Comparison of ENCODE assay signal across 1 cellular context in genomic region chr2:128309341-128310093, GRCh38.
A peak's percentile ranks its signal among the peaks of the same experiment; 100 is the strongest.
TF ChIP-seq lines count a peak whose summit lies in the region.

No MANE protein-coding gene starts in this region.

TF ChIP-seq in HepG2, 621 proteins besides CTCF, POLR2A, EP300 and RAD21 (continued from another document and continues in another):
- TF ChIP-seq, protein P1, sequence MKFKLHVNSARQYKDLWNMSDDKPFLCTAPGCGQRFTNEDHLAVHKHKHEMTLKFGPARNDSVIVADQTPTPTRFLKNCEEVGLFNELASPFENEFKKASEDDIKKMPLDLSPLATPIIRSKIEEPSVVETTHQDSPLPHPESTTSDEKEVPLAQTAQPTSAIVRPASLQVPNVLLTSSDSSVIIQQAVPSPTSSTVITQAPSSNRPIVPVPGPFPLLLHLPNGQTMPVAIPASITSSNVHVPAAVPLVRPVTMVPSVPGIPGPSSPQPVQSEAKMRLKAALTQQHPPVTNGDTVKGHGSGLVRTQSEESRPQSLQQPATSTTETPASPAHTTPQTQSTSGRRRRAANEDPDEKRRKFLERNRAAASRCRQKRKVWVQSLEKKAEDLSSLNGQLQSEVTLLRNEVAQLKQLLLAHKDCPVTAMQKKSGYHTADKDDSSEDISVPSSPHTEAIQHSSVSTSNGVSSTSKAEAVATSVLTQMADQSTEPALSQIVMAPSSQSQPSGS (CRISPR knock-in tag; IDR thresholded peaks at IDR 0.05), result peak; percentile 95
- TF ChIP-seq, protein P2, sequence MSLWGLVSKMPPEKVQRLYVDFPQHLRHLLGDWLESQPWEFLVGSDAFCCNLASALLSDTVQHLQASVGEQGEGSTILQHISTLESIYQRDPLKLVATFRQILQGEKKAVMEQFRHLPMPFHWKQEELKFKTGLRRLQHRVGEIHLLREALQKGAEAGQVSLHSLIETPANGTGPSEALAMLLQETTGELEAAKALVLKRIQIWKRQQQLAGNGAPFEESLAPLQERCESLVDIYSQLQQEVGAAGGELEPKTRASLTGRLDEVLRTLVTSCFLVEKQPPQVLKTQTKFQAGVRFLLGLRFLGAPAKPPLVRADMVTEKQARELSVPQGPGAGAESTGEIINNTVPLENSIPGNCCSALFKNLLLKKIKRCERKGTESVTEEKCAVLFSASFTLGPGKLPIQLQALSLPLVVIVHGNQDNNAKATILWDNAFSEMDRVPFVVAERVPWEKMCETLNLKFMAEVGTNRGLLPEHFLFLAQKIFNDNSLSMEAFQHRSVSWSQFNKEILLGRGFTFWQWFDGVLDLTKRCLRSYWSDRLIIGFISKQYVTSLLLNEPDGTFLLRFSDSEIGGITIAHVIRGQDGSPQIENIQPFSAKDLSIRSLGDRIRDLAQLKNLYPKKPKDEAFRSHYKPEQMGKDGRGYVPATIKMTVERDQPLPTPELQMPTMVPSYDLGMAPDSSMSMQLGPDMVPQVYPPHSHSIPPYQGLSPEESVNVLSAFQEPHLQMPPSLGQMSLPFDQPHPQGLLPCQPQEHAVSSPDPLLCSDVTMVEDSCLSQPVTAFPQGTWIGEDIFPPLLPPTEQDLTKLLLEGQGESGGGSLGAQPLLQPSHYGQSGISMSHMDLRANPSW (CRISPR knock-in tag; IDR thresholded peaks at IDR 0.05; ENCODE audit: borderline replicate concordance), result peak; percentile 99
- TF ChIP-seq KLF16 (CRISPR knock-in tag; IDR thresholded peaks at IDR 0.05), result peak in 1 of 2 experiments; percentile 99; a peak in 3 of 4 replicates
- TF ChIP-seq HMGA1 (CRISPR knock-in tag; conservative IDR thresholded peaks at IDR 0.05), result no peak
- TF ChIP-seq MTERF4 (CRISPR knock-in tag; IDR thresholded peaks at IDR 0.05), result peak; percentile 75; the same call in 1 of the 2 replicates
- no peak for TF ChIP-seq FUBP1 (CRISPR knock-in tag; IDR thresholded peaks at IDR 0.05; ENCODE audit: borderline replicate concordance)
- no peak for TF ChIP-seq YY1 (IDR thresholded peaks at IDR 0.05; ENCODE audit: insufficient read depth, insufficient replicate concordance, low read depth, low read length)
- TF ChIP-seq, protein P3, sequence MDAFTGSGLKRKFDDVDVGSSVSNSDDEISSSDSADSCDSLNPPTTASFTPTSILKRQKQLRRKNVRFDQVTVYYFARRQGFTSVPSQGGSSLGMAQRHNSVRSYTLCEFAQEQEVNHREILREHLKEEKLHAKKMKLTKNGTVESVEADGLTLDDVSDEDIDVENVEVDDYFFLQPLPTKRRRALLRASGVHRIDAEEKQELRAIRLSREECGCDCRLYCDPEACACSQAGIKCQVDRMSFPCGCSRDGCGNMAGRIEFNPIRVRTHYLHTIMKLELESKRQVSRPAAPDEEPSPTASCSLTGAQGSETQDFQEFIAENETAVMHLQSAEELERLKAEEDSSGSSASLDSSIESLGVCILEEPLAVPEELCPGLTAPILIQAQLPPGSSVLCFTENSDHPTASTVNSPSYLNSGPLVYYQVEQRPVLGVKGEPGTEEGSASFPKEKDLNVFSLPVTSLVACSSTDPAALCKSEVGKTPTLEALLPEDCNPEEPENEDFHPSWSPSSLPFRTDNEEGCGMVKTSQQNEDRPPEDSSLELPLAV (CRISPR knock-in tag; conservative IDR thresholded peaks at IDR 0.05; ENCODE audit: low read depth), result no peak
- TF ChIP-seq DZIP1 (CRISPR knock-in tag; IDR thresholded peaks at IDR 0.05), result peak; percentile 96; the same call in 1 of the 2 replicates
- TF ChIP-seq BORCS8-MEF2B (CRISPR knock-in tag; IDR thresholded peaks at IDR 0.05), result peak; percentile 100
- TF ChIP-seq ZNF816 (CRISPR knock-in tag; IDR thresholded peaks at IDR 0.05; ENCODE audit: borderline replicate concordance), result peak; percentile 99; the same call in 1 of the 2 replicates
- TF ChIP-seq ZNF431 (CRISPR knock-in tag; IDR thresholded peaks at IDR 0.05; ENCODE audit: borderline replicate concordance, low read depth), result peak; percentile 99
- peak; percentile 99 for TF ChIP-seq ZNF296 (CRISPR knock-in tag; conservative IDR thresholded peaks at IDR 0.05)
- peak; percentile 99 for TF ChIP-seq ZNF224 (CRISPR knock-in tag; IDR thresholded peaks at IDR 0.05)
- peak; percentile 76; the same call in 1 of the 2 replicates for TF ChIP-seq CHCHD3 (CRISPR knock-in tag; IDR thresholded peaks at IDR 0.05)
- peak; percentile 92 for TF ChIP-seq CREM (IDR thresholded peaks at IDR 0.05)
- TF ChIP-seq CREM (CRISPR knock-in tag; IDR thresholded peaks at IDR 0.05), result no peak
- no peak for TF ChIP-seq HDAC6 (IDR thresholded peaks at IDR 0.05; ENCODE audit: low read depth, low read length)
- TF ChIP-seq SMAD1 (CRISPR knock-in tag; IDR thresholded peaks at IDR 0.05; ENCODE audit: borderline replicate concordance, low read depth), result peak; percentile 64; the same call in 1 of the 2 replicates
- TF ChIP-seq ZBTB33 (CRISPR knock-in tag; IDR thresholded peaks at IDR 0.05), result peak; percentile 77
- TF ChIP-seq, protein P4, sequence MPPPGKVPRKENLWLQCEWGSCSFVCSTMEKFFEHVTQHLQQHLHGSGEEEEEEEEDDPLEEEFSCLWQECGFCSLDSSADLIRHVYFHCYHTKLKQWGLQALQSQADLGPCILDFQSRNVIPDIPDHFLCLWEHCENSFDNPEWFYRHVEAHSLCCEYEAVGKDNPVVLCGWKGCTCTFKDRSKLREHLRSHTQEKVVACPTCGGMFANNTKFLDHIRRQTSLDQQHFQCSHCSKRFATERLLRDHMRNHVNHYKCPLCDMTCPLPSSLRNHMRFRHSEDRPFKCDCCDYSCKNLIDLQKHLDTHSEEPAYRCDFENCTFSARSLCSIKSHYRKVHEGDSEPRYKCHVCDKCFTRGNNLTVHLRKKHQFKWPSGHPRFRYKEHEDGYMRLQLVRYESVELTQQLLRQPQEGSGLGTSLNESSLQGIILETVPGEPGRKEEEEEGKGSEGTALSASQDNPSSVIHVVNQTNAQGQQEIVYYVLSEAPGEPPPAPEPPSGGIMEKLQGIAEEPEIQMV (CRISPR knock-in tag; IDR thresholded peaks at IDR 0.05; ENCODE audit: low read depth), result peak; percentile 95
- peak; percentile 86 for TF ChIP-seq E2F1 (CRISPR knock-in tag; IDR thresholded peaks at IDR 0.05)
- TF ChIP-seq, protein P5, sequence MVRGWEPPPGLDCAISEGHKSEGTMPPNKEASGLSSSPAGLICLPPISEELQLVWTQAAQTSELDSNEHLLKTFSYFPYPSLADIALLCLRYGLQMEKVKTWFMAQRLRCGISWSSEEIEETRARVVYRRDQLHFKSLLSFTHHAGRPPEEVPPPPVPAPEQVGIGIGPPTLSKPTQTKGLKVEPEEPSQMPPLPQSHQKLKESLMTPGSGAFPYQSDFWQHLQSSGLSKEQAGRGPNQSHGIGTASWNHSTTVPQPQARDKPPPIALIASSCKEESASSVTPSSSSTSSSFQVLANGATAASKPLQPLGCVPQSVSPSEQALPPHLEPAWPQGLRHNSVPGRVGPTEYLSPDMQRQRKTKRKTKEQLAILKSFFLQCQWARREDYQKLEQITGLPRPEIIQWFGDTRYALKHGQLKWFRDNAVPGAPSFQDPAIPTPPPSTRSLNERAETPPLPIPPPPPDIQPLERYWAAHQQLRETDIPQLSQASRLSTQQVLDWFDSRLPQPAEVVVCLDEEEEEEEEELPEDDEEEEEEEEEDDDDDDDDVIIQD (CRISPR knock-in tag; IDR thresholded peaks at IDR 0.05; ENCODE audit: low read depth), result peak; percentile 57; the same call in 1 of the 2 replicates
- TF ChIP-seq REPIN1 (CRISPR knock-in tag; IDR thresholded peaks at IDR 0.05; ENCODE audit: borderline replicate concordance, low read depth), result peak; percentile 100
- peak; percentile 99 for TF ChIP-seq ZSCAN31 (CRISPR knock-in tag; IDR thresholded peaks at IDR 0.05; ENCODE audit: low read depth)
- TF ChIP-seq MAZ (IDR thresholded peaks at IDR 0.05; ENCODE audit: borderline replicate concordance, low read depth, low read length), result peak; percentile 20; the same call in 1 of the 2 replicates
- TF ChIP-seq MAZ (CRISPR knock-in tag; IDR thresholded peaks at IDR 0.05; ENCODE audit: low read depth), result peak; percentile 97
- TF ChIP-seq ATAD3A (CRISPR knock-in tag; IDR thresholded peaks at IDR 0.05), result no peak
- TF ChIP-seq, protein P6, sequence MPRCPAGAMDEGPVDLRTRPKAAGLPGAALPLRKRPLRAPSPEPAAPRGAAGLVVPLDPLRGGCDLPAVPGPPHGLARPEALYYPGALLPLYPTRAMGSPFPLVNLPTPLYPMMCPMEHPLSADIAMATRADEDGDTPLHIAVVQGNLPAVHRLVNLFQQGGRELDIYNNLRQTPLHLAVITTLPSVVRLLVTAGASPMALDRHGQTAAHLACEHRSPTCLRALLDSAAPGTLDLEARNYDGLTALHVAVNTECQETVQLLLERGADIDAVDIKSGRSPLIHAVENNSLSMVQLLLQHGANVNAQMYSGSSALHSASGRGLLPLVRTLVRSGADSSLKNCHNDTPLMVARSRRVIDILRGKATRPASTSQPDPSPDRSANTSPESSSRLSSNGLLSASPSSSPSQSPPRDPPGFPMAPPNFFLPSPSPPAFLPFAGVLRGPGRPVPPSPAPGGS (CRISPR knock-in tag; IDR thresholded peaks at IDR 0.05), result peak; percentile 99
- peak; percentile 98 for TF ChIP-seq HIVEP1 (CRISPR knock-in tag; IDR thresholded peaks at IDR 0.05)
- peak; percentile 76; the same call in 1 of the 2 replicates for TF ChIP-seq ZFAT (CRISPR knock-in tag; conservative IDR thresholded peaks at IDR 0.05)
- peak; percentile 97 for TF ChIP-seq ZNF564 (CRISPR knock-in tag; IDR thresholded peaks at IDR 0.05)
- peak; percentile 99 for TF ChIP-seq FOXJ3 (CRISPR knock-in tag; IDR thresholded peaks at IDR 0.05; ENCODE audit: borderline replicate concordance)
- TF ChIP-seq ZNF724P (CRISPR knock-in tag; IDR thresholded peaks at IDR 0.05; ENCODE audit: borderline replicate concordance), result peak; percentile 98
- TF ChIP-seq HNRNPH1 (optimal IDR thresholded peaks at IDR 0.05; ENCODE audit: low read depth, low read length), result no peak
- no peak for TF ChIP-seq MBD4 (IDR thresholded peaks at IDR 0.05; ENCODE audit: borderline replicate concordance, low read length)
- peak; percentile 95 for TF ChIP-seq GATAD2A (CRISPR knock-in tag; IDR thresholded peaks at IDR 0.05)
- TF ChIP-seq ZFYVE20 (CRISPR knock-in tag; IDR thresholded peaks at IDR 0.05; ENCODE audit: borderline replicate concordance, low read depth), result peak; percentile 90; the same call in 1 of the 2 replicates
- 0 out of 2 replicates have a peak, but pooled peaks have one; percentile 95 for TF ChIP-seq CAMTA2 (CRISPR knock-in tag; IDR thresholded peaks at IDR 0.05; ENCODE audit: borderline replicate concordance)
- no peak for TF ChIP-seq ZNF282 (IDR thresholded peaks at IDR 0.05; ENCODE audit: partially characterized antibody)
- TF ChIP-seq TOPORS (CRISPR knock-in tag; IDR thresholded peaks at IDR 0.05), result peak; percentile 100
- TF ChIP-seq EZH2 (conservative IDR thresholded peaks at IDR 0.05; ENCODE audit: low read depth, low read length), result no peak
